In the genomic region with DNA sequence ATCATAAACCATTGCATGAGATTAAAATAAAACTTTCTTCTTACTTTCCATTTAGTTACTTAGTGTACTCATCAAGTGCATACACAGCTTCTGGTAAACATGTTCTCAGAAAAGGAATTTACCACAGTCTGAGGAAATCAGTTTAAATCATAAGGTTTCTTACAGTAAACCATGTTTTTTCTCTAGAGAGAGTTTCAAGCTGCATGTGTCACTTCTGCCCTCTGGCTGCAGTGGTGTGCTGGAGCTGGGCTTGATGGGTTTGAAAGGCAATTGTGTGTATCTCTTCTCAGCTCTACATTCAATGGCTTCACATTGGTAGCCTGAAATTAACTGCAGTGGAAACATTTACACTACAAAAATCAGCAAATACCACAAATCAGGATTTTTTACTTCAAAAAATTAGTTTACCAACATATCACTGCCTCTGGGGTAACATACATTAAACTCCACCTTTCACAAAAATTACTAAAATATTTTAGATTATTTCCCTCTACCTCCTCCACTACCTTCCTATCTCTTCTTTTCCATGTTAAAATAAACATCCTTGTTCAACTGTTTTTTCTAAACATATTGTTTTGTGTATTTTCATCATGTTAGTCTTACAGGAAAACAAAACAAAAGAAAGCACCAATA, we compare ENCODE assay signal across 8 cellular contexts.
DNase-seq lines count a peak whose midpoint lies in the region; ATAC-seq and TF ChIP-seq lines count a peak whose summit lies in the region.

No MANE protein-coding gene starts in this region.

- H3K36me3 Mint-ChIP-seq in MCF 10A (ENCODE audit: insufficient read depth, unreplicated experiment), result no peaks in the 10 kb centered on the region

- no peaks in the 10 kb centered on the region for H3K9me3 Mint-ChIP-seq in MCF 10A (ENCODE audit: unreplicated experiment)

- H3K27ac ChIP-seq in breast epithelium, result no peak overlapping the region
- H3K27ac ChIP-seq in Panc1 (ENCODE audit: low read length), result no peak overlapping the region
- no peak overlapping the region for H3K27ac ChIP-seq in upper lobe of right lung

- BruUV-seq in MCF 10A (replicated peaks; lab: Mats Ljungman, UMichigan) (no TSS peak), Panc1 (replicated peaks; lab: Mats Ljungman, UMichigan) (no TSS peak)

- TF ChIP-seq CTCF in MCF 10A (IDR thresholded peaks at IDR 0.05; ENCODE audit: unreplicated experiment) (peak; percentile 26), breast epithelium (IDR thresholded peaks at IDR 0.05) (no peak), Panc1 (IDR thresholded peaks at IDR 0.05) (peak; percentile 71), upper lobe of right lung (IDR thresholded peaks at IDR 0.05) (peak; percentile 24)

- H3K4me3 Mint-ChIP-seq in MCF 10A (ENCODE audit: unreplicated experiment), result no peak overlapping the region

- ATAC-seq in Panc1 (no peak), left ventricle myocardium superior (peak; percentile 65), upper lobe of right lung (peak; percentile 39), HG03196 (IDR thresholded peaks at IDR 0.05; ENCODE audit: unreplicated experiment) (no peak)

- POLR2A ChIA-PET in MCF 10A (lab: Yijun Ruan, JAX), result no interaction called here
- POLR2A ChIA-PET in Panc1 (lab: Charles Lee), result no interaction called here

- intact Hi-C loops in MCF 10A (cut with micrococcal nuclease) (loop anchor here (1.0 to 10.0 kb wide), 3 partner anchors 61 to 366 kb away; no protein-coding TSS in a partner anchor), breast epithelium (cut with DNase I; ENCODE audit: low total_unique reads) (no loop called here), Panc1 (cut with micrococcal nuclease; ENCODE audit: unreplicated experiment) (loop anchor here (2.0 kb wide), 1 partner anchor 295 kb away; no protein-coding TSS in a partner anchor), left ventricle myocardium superior (cut with micrococcal nuclease) (loop anchor here (1.0 to 5.0 kb wide), 2 partner anchors 297 to 369 kb away; no protein-coding TSS in a partner anchor), upper lobe of right lung (cut with DNase I) (no loop called here)

- DNase-seq in MCF 10A (ENCODE audit: unreplicated experiment) (peak; percentile 27), breast epithelium (ENCODE audit: low spot score in 2 of 2) (no peak), Panc1 (ENCODE audit: low read depth, low spot score) (no peak), left ventricle myocardium superior (peak; percentile 40), upper lobe of right lung (no peak), GM03348 (ENCODE audit: low spot score) (no peak)
- DNase-seq in stimulated activated CD8-positive, alpha-beta memory T cell treated with anti-CD3 and anti-CD28 coated beads, Interleukin-4, amount 100 ng/mL, for 48 hours, result no peak

- in situ Hi-C loops in Panc1 (cut with HindIII; ENCODE audit: low pct_unique_long_range_greater_than_20kb, low sequenced_read_pairs), result no loop called here

- CTCF ChIA-PET in MCF 10A (lab: Yijun Ruan, JAX), result interaction anchor here (0.6 to 1.7 kb wide), 7 partner anchors 99 to 1393 kb away, joined by 3 to 10 read pairs (median 4); no protein-coding TSS in a partner anchor
- CTCF ChIA-PET in Panc1 (lab: Charles Lee), result interaction anchor here (1.0 kb wide), 1 partner anchor 297 kb away, joined by 9 read pairs; no protein-coding TSS in a partner anchor

- H3K9me3 ChIP-seq in breast epithelium (no peaks in the 10 kb centered on the region), Panc1 (ENCODE audit: control insufficient read depth, insufficient read depth, low read depth, low read length) (no peaks in the 10 kb centered on the region), upper lobe of right lung (no peaks in the 10 kb centered on the region)

- H3K36me3 ChIP-seq in breast epithelium, result no peaks in the 10 kb centered on the region
- no peaks in the 10 kb centered on the region for H3K36me3 ChIP-seq in Panc1 (ENCODE audit: control insufficient read depth, insufficient read depth, low read length)
- no peaks in the 10 kb centered on the region for H3K36me3 ChIP-seq in upper lobe of right lung

- H3K4me1 ChIP-seq in breast epithelium (no peaks in the 10 kb centered on the region), Panc1 (ENCODE audit: control insufficient read depth, insufficient read depth, low read length) (no peaks in the 10 kb centered on the region), upper lobe of right lung (no peaks in the 10 kb centered on the region)

- H3K27ac Mint-ChIP-seq in MCF 10A (ENCODE audit: low read depth, unreplicated experiment), result no peak overlapping the region

- H3K4me3 ChIP-seq in breast epithelium, result no peak overlapping the region
- H3K4me3 ChIP-seq in Panc1 (ENCODE audit: low read depth in 2 of 2, low read length in 2 of 2), result no peak overlapping the region
- H3K4me3 ChIP-seq in upper lobe of right lung, result no peak overlapping the region

- no peak for TF ChIP-seq POLR2A in breast epithelium (IDR thresholded peaks at IDR 0.05)

- no peaks in the 10 kb centered on the region for H3K4me1 Mint-ChIP-seq in MCF 10A (ENCODE audit: insufficient read depth, unreplicated experiment)

- peaks cover 69% of the 10 kb centered on the region for H3K27me3 Mint-ChIP-seq in MCF 10A (ENCODE audit: insufficient read depth, unreplicated experiment)

- H3K27me3 ChIP-seq in breast epithelium, result no peaks in the 10 kb centered on the region
- no peaks in the 10 kb centered on the region for H3K27me3 ChIP-seq in Panc1 (ENCODE audit: control insufficient read depth, insufficient read depth, low read length)
- H3K27me3 ChIP-seq in upper lobe of right lung, result no peaks in the 10 kb centered on the region

Comparison
In these comparisons a context has a peak if more than half of its experiments do, and no peak if none do; other contexts are left out.
1. DNase-seq: peak in MCF 10A (single experiment) and left ventricle myocardium superior (single experiment); none in breast epithelium (0 of 2), Panc1 (single experiment), upper lobe of right lung (single experiment), stimulated activated CD8-positive, alpha-beta memory T cell treated with anti-CD3 and anti-CD28 coated beads, Interleukin-4, amount 100 ng/mL, for 48 hours (single experiment) and GM03348 (single experiment).
2. CTCF ChIP-seq: peak in MCF 10A (single experiment), Panc1 (single experiment) and upper lobe of right lung (single experiment); none in breast epithelium (0 of 3).
3. intact Hi-C loops: an anchor here in MCF 10A (1.0 to 10.0 kb wide), Panc1 (2.0 kb wide) and left ventricle myocardium superior (1.0 to 5.0 kb wide); none called in breast epithelium and upper lobe of right lung.
4. ATAC-seq: peak in left ventricle myocardium superior (single experiment) and upper lobe of right lung (single experiment); none in Panc1 (single experiment) and HG03196 (single experiment).